In the genomic region with DNA sequence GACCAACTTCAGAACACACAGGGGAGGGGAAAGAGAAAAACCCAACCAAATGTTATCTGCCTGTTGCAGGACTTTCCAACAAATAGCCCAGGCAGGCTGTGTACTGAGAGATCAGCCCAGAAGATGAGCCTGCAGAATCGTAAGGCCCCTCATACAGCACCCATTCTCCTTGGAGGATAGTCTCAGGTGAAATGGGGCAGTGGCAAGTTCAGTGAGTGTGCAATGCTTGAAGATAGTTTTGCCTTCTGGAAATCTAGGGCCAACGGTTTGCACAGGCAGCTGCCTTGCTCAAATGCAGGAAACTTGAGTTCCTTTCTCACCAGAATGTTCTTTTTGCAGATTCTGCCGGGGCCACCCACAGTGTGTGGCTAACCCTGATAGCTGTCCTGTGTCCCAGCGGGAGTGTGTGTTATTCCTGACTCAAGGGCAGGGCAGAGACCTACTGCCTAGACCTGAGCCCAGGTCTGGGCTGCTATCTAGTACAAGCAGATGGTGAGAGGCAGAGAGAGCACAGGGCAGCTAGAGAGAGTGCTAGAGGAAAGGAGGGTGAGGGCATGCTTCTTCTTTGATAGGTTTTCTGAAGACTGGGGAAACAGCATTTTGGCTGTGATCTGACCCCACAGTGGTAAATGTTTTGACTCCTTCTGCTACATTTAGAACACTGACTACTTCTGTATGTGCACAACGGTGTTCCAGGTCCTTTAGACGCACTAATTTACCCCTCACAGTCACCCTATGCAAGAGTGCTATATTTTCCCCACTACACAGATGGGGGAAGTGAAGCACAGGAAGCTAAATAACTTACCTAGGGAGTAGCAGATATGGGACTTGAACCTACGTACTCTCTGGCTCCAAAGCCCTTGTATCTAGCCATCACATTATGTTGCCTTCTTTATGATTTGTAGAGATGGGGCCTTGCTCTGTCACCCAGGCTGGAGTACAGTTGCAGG, we compare ENCODE assay signal across 11 cellular contexts. TPM values are rescaled to one million over a fixed set of nuclear protein-coding genes. Genes with fewer than 3 reads are reported as not detected.
DNase-seq lines count a peak whose midpoint lies in the region; ATAC-seq and TF ChIP-seq lines count a peak whose summit lies in the region.
"Had no signal": no experiment of that assay in that cellular context is flagged by ENCODE, and none has a peak within 500 bp of the region (broad histone marks: within the 10 kb centered on the region; RNA-seq: fewer than 3 reads in every experiment).

No MANE protein-coding gene starts in this region.

- no peaks in the 10 kb centered on the region for H3K9me3 ChIP-seq in HEK293 (ENCODE audit: control insufficient read depth, insufficient read depth, low read depth, low read length)
- H3K9me3 ChIP-seq in SU-DHL-6 (ENCODE audit: insufficient read depth, low read length): no peaks in the 10 kb centered on the region
- no peaks in the 10 kb centered on the region for H3K9me3 ChIP-seq in thoracic aorta

- H3K36me3 ChIP-seq in HEK293 (ENCODE audit: control insufficient read depth in 2 of 2, insufficient read depth in 1 of 2, low read length in 2 of 2) (no peaks in the 10 kb centered on the region), SU-DHL-6 (ENCODE audit: low read length) (no peaks in the 10 kb centered on the region), thoracic aorta (no peaks in the 10 kb centered on the region)

- DNase-seq in inferior parietal cortex (ENCODE audit: extremely low spot score) (peak; percentile 42), thoracic aorta (ENCODE audit: low spot score) (no peak), NCI-H146 (lab: John Stamatoyannopoulos, UW) (no peak), KG1 (lab: John Stamatoyannopoulos, UW) (no peak)
- DNase-seq: Calu3, midbrain had no signal

- H3K4me3 ChIP-seq in HEK293 (ENCODE audit: low read depth, low read length): no peak overlapping the region
- no peak overlapping the region for H3K4me3 ChIP-seq in SU-DHL-6 (ENCODE audit: insufficient read depth, low read length, poor library complexity, severe bottlenecking)
- no peak overlapping the region for H3K4me3 ChIP-seq in thoracic aorta
- H3K4me3 ChIP-seq: coronary artery had no signal

- ATAC-seq in thoracic aorta (ENCODE audit: insufficient number of reproducible peaks, low FRiP score, low read depth) (no peak), GM18868 (IDR thresholded peaks at IDR 0.05; ENCODE audit: unreplicated experiment) (no peak)
- ATAC-seq: activated naive CD4-positive, alpha-beta T cell treated with anti-CD3 and anti-CD28 coated beads, Interleukin-2, amount 50 U/mL, for 72 hours had no signal

- peaks cover 7% of the 10 kb centered on the region for H3F3A ChIP-seq in SU-DHL-6 (ENCODE audit: insufficient read depth)

- H4K20me1 ChIP-seq in SU-DHL-6 (ENCODE audit: low read depth, low read length): no peaks in the 10 kb centered on the region

- CTCF ChIA-PET in HEK293 (lab: Yijun Ruan, JAX): no interaction called here

- H3K4me2 ChIP-seq in SU-DHL-6 (ENCODE audit: low read depth, low read length, poor library complexity, severe bottlenecking): no peak overlapping the region

- peak overlapping the region; percentile 49 for H2AFZ ChIP-seq in SU-DHL-6 (ENCODE audit: low read depth, low read length, severe bottlenecking)

- POLR2A ChIA-PET in HEK293 (lab: Yijun Ruan, JAX): interaction anchor here (1.1 kb wide), 1 partner anchor 49 kb away, joined by 4 read pairs; the partner anchor contains the start of gene GADD45A

- H3K9ac ChIP-seq in SU-DHL-6 (ENCODE audit: low read length): no peak overlapping the region

- H3K4me1 ChIP-seq in HEK293 (ENCODE audit: control insufficient read depth, insufficient read depth, low read length) (peaks cover 5% of the 10 kb centered on the region; the same call in 1 of the 2 replicates), thoracic aorta (ENCODE audit: control insufficient read depth in 1 of 2, low read depth in 2 of 2) (peaks cover 38 to 74% of the 10 kb centered on the region in 2 donors)

- H3K27ac ChIP-seq in HEK293 (ENCODE audit: extremely low read depth, low read depth, low read length) (no peak overlapping the region), SU-DHL-6 (ENCODE audit: low read depth, low read length) (no peak overlapping the region), thoracic aorta (peak overlapping the region; percentile 74 to 84)

- TF ChIP-seq CTCF in HEK293 (tag by site-specific recombination; IDR thresholded peaks at IDR 0.05): no peak
- no peak for TF ChIP-seq CTCF in SU-DHL-6 (IDR thresholded peaks at IDR 0.05; ENCODE audit: insufficient read depth, low read length, poor library complexity, severe bottlenecking)
- TF ChIP-seq CTCF in thoracic aorta (IDR thresholded peaks at IDR 0.05): no peak

- no peaks in the 10 kb centered on the region for H3K9me2 ChIP-seq in SU-DHL-6 (replicated peaks; ENCODE audit: insufficient read depth, low read length)

- H3K27me3 ChIP-seq in SU-DHL-6 (ENCODE audit: low read length) (no peaks in the 10 kb centered on the region), thoracic aorta (replicated peaks; ENCODE audit: insufficient read depth) (no peaks in the 10 kb centered on the region)

- H3K79me2 ChIP-seq in SU-DHL-6 (ENCODE audit: insufficient read depth, low read length): no peaks in the 10 kb centered on the region

TF ChIP-seq in HEK293, 187 proteins besides CTCF, POLR2A, EP300 and RAD21:
- TF ChIP-seq ZNF266 (tag by site-specific recombination; IDR thresholded peaks at IDR 0.05; ENCODE audit: low read depth) (no peak), ZNF324 (tag by site-specific recombination; IDR thresholded peaks at IDR 0.05) (no peak), ZNF16 (tag by site-specific recombination; IDR thresholded peaks at IDR 0.05; ENCODE audit: low read depth) (0 out of 2 replicates have a peak, but pooled peaks have one; percentile 34), ZFP69B (tag by site-specific recombination; IDR thresholded peaks at IDR 0.05) (no peak)

RNA-seq across cellular contexts. Expression of gene GADD45A, which starts 49.0 kb away (rescaled TPM):
- total RNA-seq in thoracic aorta: 100 to 1,000 TPM; 227 to 262 TPM

Comparison
In these comparisons a context has a peak if more than half of its experiments do, and no peak if none do; other contexts are left out.
1. H3K27ac ChIP-seq: peak in thoracic aorta (2 of 2); none in HEK293 (single experiment) and SU-DHL-6 (single experiment).